In genomic region chr11:120562806-120563425, GRCh38 we compare ENCODE assay signal across 16 cellular contexts.
A peak's percentile ranks its signal among the peaks of the same experiment; 100 is the strongest.
DNase-seq lines count a peak whose midpoint lies in the region; ATAC-seq lines count a peak whose summit lies in the region.
"Had no signal": no experiment of that assay in that cellular context is flagged by ENCODE, and none has a peak within 500 bp of the region (broad histone marks: within the 10 kb centered on the region; RNA-seq: fewer than 3 reads in every experiment).

No MANE protein-coding gene starts in this region.

- ATAC-seq in stimulated activated naive B cell treated with anti-CD40 and anti-IgM and Interleukin-4, amounts not matched to agents 10 μg/mL and 1 μg/mL and 100 μg/mL, for 72 hours (replicated peaks) = no peak
- ATAC-seq: esophagus mucosa had no signal

- DNase-seq in DMS53 (lab: John Stamatoyannopoulos, UW) (peak; percentile 43), DMS53 treated with DMSO at 0.1 percent for 48 hours (lab: John Stamatoyannopoulos, UW; ENCODE audit: unreplicated experiment) (no peak), islet precursor cell (peak; percentile 51), HuH-7.5 (ENCODE audit: low spot score) (no peak), RKO (ENCODE audit: low spot score) (no peak), T-helper 9 cell (no peak)
- DNase-seq in stimulated activated naive B cell treated with anti-CD40 and anti-IgM and Interleukin-4, amounts not matched to agents 10 μg/mL and 1 μg/mL and 100 μg/mL, for 72 hours = no peak
- DNase-seq: activated CD4-positive, alpha-beta T cell treated with anti-CD3 and anti-CD28 coated beads, Interleukin-2, amount 50 U/mL, for 4 hours; CD4-positive, CD25-positive, alpha-beta regulatory T cell; mammary epithelial cell; NCI-H2171; stomach had no signal

- peak overlapping the region; percentile 25 for H3K27ac Mint-ChIP-seq in stimulated activated naive B cell treated with anti-CD40 and anti-IgM and Interleukin-4, amounts not matched to agents 10 μg/mL and 1 μg/mL and 100 μg/mL, for 72 hours

- H3K27me3 Mint-ChIP-seq in stimulated activated naive B cell treated with anti-CD40 and anti-IgM and Interleukin-4, amounts not matched to agents 10 μg/mL and 1 μg/mL and 100 μg/mL, for 72 hours = peaks cover 30 to 46% of the 10 kb centered on the region in 2 donors

- H3K36me3 Mint-ChIP-seq in stimulated activated naive B cell treated with anti-CD40 and anti-IgM and Interleukin-4, amounts not matched to agents 10 μg/mL and 1 μg/mL and 100 μg/mL, for 72 hours = peaks cover 0 to 3% of the 10 kb centered on the region in 2 donors
- H3K36me3 Mint-ChIP-seq: CD4-positive, CD25-positive, alpha-beta regulatory T cell had no signal

- H3K27ac ChIP-seq in cingulate gyrus (ENCODE audit: low read depth, low read length) = peak overlapping the region; percentile 81
- H3K27ac ChIP-seq: 22Rv1, SJSA1, stomach had no signal

- H3K4me1 Mint-ChIP-seq in stimulated activated naive B cell treated with anti-CD40 and anti-IgM and Interleukin-4, amounts not matched to agents 10 μg/mL and 1 μg/mL and 100 μg/mL, for 72 hours = peaks cover 26 to 38% of the 10 kb centered on the region in 2 donors

- H3K9me3 Mint-ChIP-seq in stimulated activated naive B cell treated with anti-CD40 and anti-IgM and Interleukin-4, amounts not matched to agents 10 μg/mL and 1 μg/mL and 100 μg/mL, for 72 hours = no peaks in the 10 kb centered on the region

- H3K4me3 Mint-ChIP-seq in stimulated activated naive B cell treated with anti-CD40 and anti-IgM and Interleukin-4, amounts not matched to agents 10 μg/mL and 1 μg/mL and 100 μg/mL, for 72 hours = no peak overlapping the region
- H3K4me3 Mint-ChIP-seq: CD4-positive, CD25-positive, alpha-beta regulatory T cell had no signal

Comparison
In these comparisons a context has a peak if more than half of its experiments do, and no peak if none do; other contexts are left out.
1. DNase-seq: peak in DMS53 (single experiment) and islet precursor cell (single experiment); none in DMS53 treated with DMSO at 0.1 percent for 48 hours (single experiment), stimulated activated naive B cell treated with anti-CD40 and anti-IgM and Interleukin-4, amounts not matched to agents 10 μg/mL and 1 μg/mL and 100 μg/mL, for 72 hours (single experiment), HuH-7.5 (single experiment), RKO (single experiment) and T-helper 9 cell (single experiment).